ENCODE assay signal across 28 cellular contexts in genomic region chr10:10141983-10142382, GRCh38.
"Had no signal": no experiment of that assay in that cellular context is flagged by ENCODE, and none has a peak within 500 bp of the region (broad histone marks: within the 10 kb centered on the region; RNA-seq: fewer than 3 reads in every experiment).

No MANE protein-coding gene starts in this region.

- H3K4me1 Mint-ChIP-seq: activated T-helper 17 cell treated with anti-CD3 and anti-CD28 coated beads, Interleukin-2, amount 50 U/mL, for 72 hours had no signal

- FAIRE-seq: colon, endometrium, endothelial cell of umbilical vein, frontal cortex had no signal

- H3K9me3 Mint-ChIP-seq: activated CD8-positive, alpha-beta T cell treated with anti-CD3 and anti-CD28 coated beads for 36 hours; activated T-cell treated with anti-CD3 and anti-CD28 coated beads, Interleukin-2, amount 50 U/mL, for 4 hours; activated T-helper 17 cell treated with anti-CD3 and anti-CD28 coated beads, Interleukin-2, amount 50 U/mL, for 72 hours had no signal

- H3K9me3 ChIP-seq: body of pancreas, esophagus squamous epithelium had no signal

- H3K4me3 Mint-ChIP-seq: activated CD8-positive, alpha-beta T cell treated with anti-CD3 and anti-CD28 coated beads for 36 hours; activated naive CD8-positive, alpha-beta T cell; activated T-cell treated with anti-CD3 and anti-CD28 coated beads, Interleukin-2, amount 50 U/mL, for 4 hours; activated T-helper 17 cell treated with anti-CD3 and anti-CD28 coated beads, Interleukin-2, amount 50 U/mL, for 72 hours; effector memory CD8-positive, alpha-beta T cell had no signal

- H3K36me3 Mint-ChIP-seq: activated naive CD8-positive, alpha-beta T cell had no signal

- H3K27me3 ChIP-seq: body of pancreas, esophagus squamous epithelium had no signal

- H3K4me1 ChIP-seq: body of pancreas, esophagus squamous epithelium had no signal

- H3K4me3 ChIP-seq: body of pancreas, esophagus squamous epithelium had no signal

- H3K27me3 Mint-ChIP-seq: activated CD8-positive, alpha-beta T cell treated with anti-CD3 and anti-CD28 coated beads for 36 hours; activated naive CD8-positive, alpha-beta T cell; activated T-helper 17 cell treated with anti-CD3 and anti-CD28 coated beads, Interleukin-2, amount 50 U/mL, for 72 hours; effector memory CD8-positive, alpha-beta T cell had no signal

- DNase-seq: activated CD4-positive, alpha-beta T cell treated with anti-CD3 and anti-CD28 coated beads for 1 hour; activated CD4-positive, alpha-beta T cell treated with anti-CD3 and anti-CD28 coated beads for 4 hours; activated CD4-positive, alpha-beta T cell treated with anti-CD3 and anti-CD28 coated beads, Interleukin-2, amount 50 U/mL, for 1 hour; activated CD4-positive, alpha-beta T cell treated with anti-CD3 and anti-CD28 coated beads, Interleukin-2, amount 50 U/mL, for 48 hours; activated CD8-positive, alpha-beta memory T cell treated with anti-CD3 and anti-CD28 coated beads for 24 hours; activated CD8-positive, alpha-beta T cell treated with anti-CD3 and anti-CD28 coated beads for 36 hours; activated effector memory CD4-positive, alpha-beta T cell treated with Interleukin-2 at 50 U/mL for 16 hours; activated gamma-delta T cell treated with Interleukin-2 at 50 U/mL for 16 hours; activated naive CD4-positive, alpha-beta T cell treated with anti-CD3 and anti-CD28 coated beads, Interleukin-2, amount 50 U/mL, for 16 hours; activated naive CD4-positive, alpha-beta T cell treated with Interleukin-2 at 50 U/mL for 16 hours; activated T-cell treated with anti-CD3 and anti-CD28 coated beads, Interleukin-2, amount 50 U/mL, for 4 hours; amniotic stem cell; aorta; body of pancreas; caudate nucleus; cortex of kidney; dermis blood vessel endothelial cell; effector CD4-positive, alpha-beta T cell; effector memory CD8-positive, alpha-beta T cell; esophagus squamous epithelium; T-helper 2 cell had no signal

- H3K36me3 ChIP-seq: esophagus squamous epithelium had no signal

- H3K27ac Mint-ChIP-seq: activated CD8-positive, alpha-beta T cell treated with anti-CD3 and anti-CD28 coated beads for 36 hours; activated naive CD8-positive, alpha-beta T cell; activated T-helper 17 cell treated with anti-CD3 and anti-CD28 coated beads, Interleukin-2, amount 50 U/mL, for 72 hours; effector memory CD8-positive, alpha-beta T cell had no signal

- ATAC-seq: activated CD8-positive, alpha-beta T cell treated with anti-CD3 and anti-CD28 coated beads for 36 hours; activated T-cell treated with anti-CD3 and anti-CD28 coated beads, Interleukin-2, amount 50 U/mL, for 4 hours; activated T-helper 17 cell treated with anti-CD3 and anti-CD28 coated beads, Interleukin-2, amount 50 U/mL, for 72 hours; body of pancreas; effector memory CD8-positive, alpha-beta T cell had no signal

- H3K27ac ChIP-seq: body of pancreas, epithelial cell of prostate, esophagus squamous epithelium had no signal
